In the genomic region with DNA sequence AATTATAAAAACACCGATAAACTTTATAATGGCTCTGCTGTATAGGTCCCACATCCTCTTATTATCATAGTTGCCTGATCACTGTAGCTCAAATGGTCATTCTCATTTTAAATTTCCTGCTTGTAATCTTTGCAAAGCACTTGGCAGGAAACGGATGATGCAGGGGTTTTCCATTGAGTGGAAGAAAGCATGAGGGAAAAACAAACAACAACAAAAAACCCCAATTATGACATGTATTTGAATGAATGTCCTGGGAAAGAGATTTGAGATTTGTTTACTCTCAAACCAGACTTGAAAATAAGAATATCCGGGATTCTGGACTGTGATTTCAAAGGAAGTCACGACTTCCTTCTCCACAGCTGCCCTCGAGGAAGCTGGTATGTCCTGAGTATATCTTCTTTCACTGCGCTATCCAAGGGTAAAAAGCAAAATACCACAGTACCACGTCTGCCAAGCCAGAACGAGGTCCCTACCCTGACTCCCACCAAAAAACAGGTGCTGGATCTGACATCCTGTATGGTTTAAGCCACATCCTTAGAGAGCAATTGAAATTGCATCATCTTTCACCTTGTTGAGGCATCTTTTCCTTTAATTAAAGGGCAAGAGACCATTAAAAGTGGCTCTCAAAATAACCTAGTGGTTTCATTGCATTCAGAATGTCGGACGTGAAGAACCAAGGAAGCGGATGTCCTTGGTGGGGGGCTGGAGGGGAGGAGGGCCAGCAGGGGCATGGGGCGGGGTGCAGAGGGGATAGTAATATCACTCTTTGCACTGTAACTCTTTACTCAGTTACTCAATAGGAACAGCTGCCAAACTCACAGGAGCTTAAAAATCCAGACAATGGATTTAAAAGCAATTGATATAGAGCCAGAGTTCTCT, we compare ENCODE assay signal across 8 cellular contexts. TPM values are rescaled to one million over a fixed set of nuclear protein-coding genes. Genes with fewer than 3 reads are reported as not detected.
DNase-seq lines count a peak whose midpoint lies in the region; ATAC-seq, FAIRE-seq and TF ChIP-seq lines count a peak whose summit lies in the region.

No MANE protein-coding gene starts in this region.

- no peaks in the 10 kb centered on the region for H3K36me3 ChIP-seq in ascending aorta
- no peaks in the 10 kb centered on the region for H3K36me3 ChIP-seq in kidney (ENCODE audit: control insufficient read depth in 1 of 2, insufficient read depth in 2 of 2, low read length in 2 of 2)
- no peaks in the 10 kb centered on the region for H3K36me3 ChIP-seq in suprapubic skin

- H3K27ac ChIP-seq in ascending aorta (peak overlapping the region; percentile 24 to 33), kidney (ENCODE audit: low read depth in 2 of 2, low read length in 2 of 2) (peak overlapping the region; percentile 23 to 39), suprapubic skin (peak overlapping the region; percentile 55)

- intact Hi-C loops in ascending aorta (cut with DNase I) (no loop called here), kidney (cut with DNase I) (no loop called here)

- H3K9me3 ChIP-seq in ascending aorta: peaks cover 0 to 4% of the 10 kb centered on the region in 2 donors
- no peaks in the 10 kb centered on the region for H3K9me3 ChIP-seq in kidney (ENCODE audit: control insufficient read depth in 1 of 2, low read length in 2 of 2)
- no peaks in the 10 kb centered on the region for H3K9me3 ChIP-seq in suprapubic skin

- peaks cover 0 to 2% of the 10 kb centered on the region in 2 donors for H3K4me1 ChIP-seq in ascending aorta
- no peaks in the 10 kb centered on the region for H3K4me1 ChIP-seq in kidney (ENCODE audit: control insufficient read depth in 1 of 2, insufficient read depth in 1 of 2, low read depth in 1 of 2, low read length in 2 of 2)
- H3K4me1 ChIP-seq in suprapubic skin: peaks cover 11% of the 10 kb centered on the region

- WGBS in suprapubic skin: 21% methylated on average over 12 of the region's 12 CpGs

- H3K27me3 ChIP-seq in ascending aorta: no peaks in the 10 kb centered on the region
- H3K27me3 ChIP-seq in suprapubic skin: no peaks in the 10 kb centered on the region

- no peak for TF ChIP-seq EP300 in suprapubic skin (IDR thresholded peaks at IDR 0.05)

- peak overlapping the region; percentile 42 to 50 for H3K4me3 ChIP-seq in ascending aorta
- H3K4me3 ChIP-seq in kidney (ENCODE audit: low read length in 2 of 2): peak overlapping the region; percentile 57 to 62
- peak overlapping the region; percentile 41 for H3K4me3 ChIP-seq in suprapubic skin

- no peak for TF ChIP-seq CTCF in ascending aorta (IDR thresholded peaks at IDR 0.05)
- TF ChIP-seq CTCF in kidney (IDR thresholded peaks at IDR 0.05; ENCODE audit: borderline replicate concordance, extremely low read depth, insufficient read depth): no peak
- no peak for TF ChIP-seq CTCF in suprapubic skin (IDR thresholded peaks at IDR 0.05)

- peak; percentile 63 for DNase-seq in NCI-H2107 treated with DMSO at 0.1 percent for 48 hours (lab: John Stamatoyannopoulos, UW; ENCODE audit: unreplicated experiment)
- DNase-seq in NCI-H2107 (lab: John Stamatoyannopoulos, UW): no peak
- peak; percentile 18 for DNase-seq in NCI-H2196 treated with DMSO at 0.1 percent for 48 hours (lab: John Stamatoyannopoulos, UW; ENCODE audit: unreplicated experiment)
- no peak for DNase-seq in ascending aorta (ENCODE audit: low spot score in 2 of 2)
- no peak for DNase-seq in kidney
- no peak for DNase-seq in suprapubic skin (ENCODE audit: low spot score in 2 of 2)

- ATAC-seq in GM21528 (IDR thresholded peaks at IDR 0.05; ENCODE audit: low FRiP score, unreplicated experiment): no peak
- ATAC-seq in HG03025 (IDR thresholded peaks at IDR 0.05; ENCODE audit: low FRiP score, unreplicated experiment): no peak

- H3K9ac ChIP-seq in kidney (ENCODE audit: low read length in 2 of 2): no peak overlapping the region

- no peak for TF ChIP-seq POLR2A in suprapubic skin (IDR thresholded peaks at IDR 0.05)

- no peak for FAIRE-seq in kidney (lab: Jason Lieb, UNC)

RNA-seq across cellular contexts. Expression of gene TIPIN, which starts 13.5 kb away (rescaled TPM):
- total RNA-seq in ascending aorta (6.1 TPM), kidney (7.5 TPM), suprapubic skin (1 to 10 TPM; 4.8 to 8.2 (median 7.0) TPM)
- 4.3 TPM for polyA plus RNA-seq in kidney (ENCODE audit: insufficient read depth, low read depth, low replicate concordance)

RNA-seq across cellular contexts. Expression of gene MAP2K1, which starts 16.7 kb away (rescaled TPM):
- total RNA-seq in ascending aorta (21.2 TPM), kidney (49.4 TPM), suprapubic skin (10 to 100 TPM; 23.6 to 31.0 (median 27.9) TPM)
- 33.1 TPM for polyA plus RNA-seq in kidney (ENCODE audit: insufficient read depth, low read depth, low replicate concordance)

Comparison
In these comparisons a context has a peak if more than half of its experiments do, and no peak if none do; other contexts are left out.
1. DNase-seq: peak in NCI-H2107 treated with DMSO at 0.1 percent for 48 hours (single experiment) and NCI-H2196 treated with DMSO at 0.1 percent for 48 hours (single experiment); none in NCI-H2107 (single experiment), ascending aorta (0 of 2), kidney (single experiment) and suprapubic skin (0 of 2).
2. Peak in every context shown above with its lines, with median percentiles within 50 percentile points of each other: H3K27ac ChIP-seq and H3K4me3 ChIP-seq.